Comparison of ENCODE assay signal across 19 cellular contexts in genomic region chr16:11245222-11245737, GRCh38. TPM values are rescaled to one million over a fixed set of nuclear protein-coding genes. Genes with fewer than 3 reads are reported as not detected.
DNase-seq lines count a peak whose midpoint lies in the region; ATAC-seq, FAIRE-seq and TF ChIP-seq lines count a peak whose summit lies in the region.
"Had no signal": no experiment of that assay in that cellular context is flagged by ENCODE, and none has a peak within 500 bp of the region (broad histone marks: within the 10 kb centered on the region; RNA-seq: fewer than 3 reads in every experiment).

No MANE protein-coding gene starts in this region.

- FAIRE-seq in K562 (lab: Jason Lieb, UNC) = no peak
- FAIRE-seq: H1 had no signal

- peak overlapping the region in 1 of 2 experiments; percentile 17; a peak in 1 of 4 replicates for H3K9ac ChIP-seq in K562 (ENCODE audit: insufficient read depth in 1 of 2, low read depth in 2 of 2, low read length in 2 of 2)

- no peak overlapping the region for H3K4me2 ChIP-seq in K562 (ENCODE audit: insufficient read depth, low read length)

- no peaks in the 10 kb centered on the region for H3K9me3 Mint-ChIP-seq in activated CD8-positive, alpha-beta memory T cell treated with anti-CD3 and anti-CD28 coated beads, Interleukin-2, amount 10 ng/mL, durations not matched to agents 7 days and 5 days (ENCODE audit: low read depth)
- no peaks in the 10 kb centered on the region for H3K9me3 Mint-ChIP-seq in CD4-positive, CD25-positive, alpha-beta regulatory T cell
- H3K9me3 Mint-ChIP-seq: CD8-positive, alpha-beta memory T cell had no signal

- H3K9me3 ChIP-seq in CD4-positive, CD25-positive, alpha-beta regulatory T cell (ENCODE audit: control insufficient read depth in 2 of 2, low read length in 2 of 2) = no peaks in the 10 kb centered on the region
- H3K9me3 ChIP-seq in K562 (replicated peaks; ENCODE audit: control insufficient read depth, insufficient read depth, low read depth, low read length) = no peaks in the 10 kb centered on the region

- WGBS in K562 (ENCODE audit: insufficient coverage, low coverage, missing lambda C conversion rate) = 80% methylated on average over 5 of the region's 5 CpGs

- H3K27ac ChIP-seq in CD4-positive, CD25-positive, alpha-beta regulatory T cell (ENCODE audit: insufficient read depth, low read length, poor library complexity, severe bottlenecking) = no peak overlapping the region
- no peak overlapping the region for H3K27ac ChIP-seq in K562 (ENCODE audit: extremely low read depth, low read depth, low read length)
- H3K27ac ChIP-seq: HL-60 had no signal

- H3K4me1 Mint-ChIP-seq in activated CD8-positive, alpha-beta memory T cell treated with anti-CD3 and anti-CD28 coated beads, Interleukin-2, amount 10 ng/mL, durations not matched to agents 7 days and 5 days = peaks cover 44% of the 10 kb centered on the region
- H3K4me1 Mint-ChIP-seq in CD4-positive, CD25-positive, alpha-beta regulatory T cell = peaks cover 0 to 26% (median 7%) of the 10 kb centered on the region in 4 donors

- BruUV-seq in K562 (replicated peaks; lab: Mats Ljungman, UMichigan) = no TSS peak

- POLR2A ChIA-PET in K562 (lab: Yijun Ruan, JAX) = interaction anchor here (0.6 to 2.6 kb wide), 2 partner anchors 10 to 151 kb away, joined by 3 to 17 read pairs; no protein-coding TSS in a partner anchor

- no peak overlapping the region for H3K4me3 ChIP-seq in CD4-positive, CD25-positive, alpha-beta regulatory T cell (ENCODE audit: low read depth, low read length)
- H3K4me3 ChIP-seq in K562 = no peak overlapping the region

- peaks cover 16% of the 10 kb centered on the region for H3K36me3 Mint-ChIP-seq in activated CD8-positive, alpha-beta memory T cell treated with anti-CD3 and anti-CD28 coated beads, Interleukin-2, amount 10 ng/mL, durations not matched to agents 7 days and 5 days
- no peaks in the 10 kb centered on the region for H3K36me3 Mint-ChIP-seq in CD4-positive, CD25-positive, alpha-beta regulatory T cell
- H3K36me3 Mint-ChIP-seq: CD8-positive, alpha-beta memory T cell had no signal

- in situ Hi-C loops in K562 (cut with MboI) = no loop called here

- no peak for DNase-seq in activated CD8-positive, alpha-beta memory T cell treated with anti-CD3 and anti-CD28 coated beads, Interleukin-2, amount 10 ng/mL, durations not matched to agents 7 days and 5 days
- DNase-seq in activated CD8-positive, alpha-beta memory T cell treated with anti-CD3 and anti-CD28 coated beads, Interleukin-2, amount 50 U/mL, for 4 hours = no peak
- DNase-seq in CD4-positive, CD25-positive, alpha-beta regulatory T cell = no peak
- DNase-seq in NCI-H2171 (lab: John Stamatoyannopoulos, UW) (peak; percentile 80), K562 (ENCODE audit: extremely low read depth in 1 of 4, low spot score in 3 of 4) (no peak), CD1c-positive myeloid dendritic cell (ENCODE audit: extremely low spot score) (no peak)
- DNase-seq: ACHN; CD8-positive, alpha-beta memory T cell; KBM-7; NCI-H1048; NCI-H1694; NCI-H2107; NCI-H748 treated with DMSO at 0.1 percent for 48 hours; PC-3 had no signal

- CTCF ChIA-PET in activated CD8-positive, alpha-beta memory T cell treated with anti-CD3 and anti-CD28 coated beads, Interleukin-2, amount 10 ng/mL, durations not matched to agents 7 days and 5 days (lab: Charles Lee) = interaction anchor here (0.6 to 1.8 kb wide), 7 partner anchors 9 to 367 kb away, joined by 3 to 8 read pairs (median 5); partner anchors contain the start of gene SOCS1
- CTCF ChIA-PET in K562 (lab: Yijun Ruan, JAX; ENCODE audit: low intra/inter-chr PET ratio) = no interaction called here

- no peaks in the 10 kb centered on the region for H3K27me3 ChIP-seq in CD4-positive, CD25-positive, alpha-beta regulatory T cell (ENCODE audit: control insufficient read depth, insufficient read depth, low read length)
- no peaks in the 10 kb centered on the region for H3K27me3 ChIP-seq in K562 (ENCODE audit: control insufficient read depth in 2 of 2, insufficient read depth in 2 of 2, low read length in 2 of 2)

- no peaks in the 10 kb centered on the region; the same call in 1 of the 2 replicates for H4K20me1 ChIP-seq in K562 (replicated peaks; ENCODE audit: control insufficient read depth, insufficient read depth, low read length)

- no peak for TF ChIP-seq POLR2A in K562 (conservative IDR thresholded peaks at IDR 0.05)

- peaks cover 10% of the 10 kb centered on the region for H3K4me1 ChIP-seq in CD4-positive, CD25-positive, alpha-beta regulatory T cell (ENCODE audit: control insufficient read depth, insufficient read depth, low read length, poor library complexity, severe bottlenecking)
- peaks cover 16 to 21% of the 10 kb centered on the region in 2 experiments for H3K4me1 ChIP-seq in K562 (replicated peaks in 1 of 2; ENCODE audit: control insufficient read depth in 2 of 2, insufficient read depth in 2 of 2, low read length in 2 of 2)

- intact Hi-C loops in K562 (cut with micrococcal nuclease) = no loop called here

- H3K27me3 Mint-ChIP-seq in activated CD8-positive, alpha-beta memory T cell treated with anti-CD3 and anti-CD28 coated beads, Interleukin-2, amount 10 ng/mL, durations not matched to agents 7 days and 5 days = no peaks in the 10 kb centered on the region
- H3K27me3 Mint-ChIP-seq in CD4-positive, CD25-positive, alpha-beta regulatory T cell = no peaks in the 10 kb centered on the region

- no peaks in the 10 kb centered on the region for H3K36me3 ChIP-seq in CD4-positive, CD25-positive, alpha-beta regulatory T cell (ENCODE audit: control insufficient read depth, insufficient read depth, low read length)
- H3K36me3 ChIP-seq in K562 (ENCODE audit: control insufficient read depth, insufficient read depth, low read length) = no peaks in the 10 kb centered on the region

- no peak overlapping the region for H3K4me3 Mint-ChIP-seq in activated CD8-positive, alpha-beta memory T cell treated with anti-CD3 and anti-CD28 coated beads, Interleukin-2, amount 10 ng/mL, durations not matched to agents 7 days and 5 days
- H3K4me3 Mint-ChIP-seq in CD4-positive, CD25-positive, alpha-beta regulatory T cell = peak overlapping the region in 1 of 4 donors; percentile 40

- H2AFZ ChIP-seq in K562 (ENCODE audit: low read depth, low read length) = no peak overlapping the region

- TF ChIP-seq RAD21 in K562 (CRISPR knock-in tag; conservative IDR thresholded peaks at IDR 0.05 in 1 of 2, IDR thresholded peaks at IDR 0.05 in 1 of 2) = no peak

- TF ChIP-seq CTCF in K562 (IDR thresholded peaks at IDR 0.05 in 2 of 3, conservative IDR thresholded peaks at IDR 0.05 in 1 of 3; ENCODE audit: insufficient read depth in 2 of 3, low read depth in 1 of 3, low read length in 3 of 3) = no peak

- ATAC-seq in activated CD8-positive, alpha-beta memory T cell treated with anti-CD3 and anti-CD28 coated beads, Interleukin-2, amount 10 ng/mL, durations not matched to agents 7 days and 5 days = no peak
- no peak for ATAC-seq in CD4-positive, CD25-positive, alpha-beta regulatory T cell (ENCODE audit: low read depth in 2 of 2)
- no peak for ATAC-seq in K562
- ATAC-seq in GM21786 (IDR thresholded peaks at IDR 0.05; ENCODE audit: unreplicated experiment) = no peak
- ATAC-seq: PC-3 had no signal

- H3K9me1 ChIP-seq in K562 (ENCODE audit: control insufficient read depth, insufficient read depth, low read length) = no peaks in the 10 kb centered on the region

- TF ChIP-seq EP300 in K562 (IDR thresholded peaks at IDR 0.05; ENCODE audit: low read length) = no peak

- no peaks in the 10 kb centered on the region for H3K79me2 ChIP-seq in K562 (ENCODE audit: control insufficient read depth, insufficient read depth, low read length)

- H3K27ac Mint-ChIP-seq in activated CD8-positive, alpha-beta memory T cell treated with anti-CD3 and anti-CD28 coated beads, Interleukin-2, amount 10 ng/mL, durations not matched to agents 7 days and 5 days = peak overlapping the region; percentile 39
- H3K27ac Mint-ChIP-seq in CD4-positive, CD25-positive, alpha-beta regulatory T cell = peak overlapping the region; percentile 27 to 95 (median 59)

RNA-seq across cellular contexts. Expression of gene SOCS1, which starts 10.7 kb away (rescaled TPM):
- total RNA-seq in activated CD8-positive, alpha-beta memory T cell treated with anti-CD3 and anti-CD28 coated beads, Interleukin-2, amount 10 ng/mL, durations not matched to agents 7 days and 5 days = 100 to 1,000 TPM; 158 to 200 TPM
- total RNA-seq in CD4-positive, CD25-positive, alpha-beta regulatory T cell = 91.5 TPM
- 10 to 100 TPM in 2 of 4 donors, 1 to 10 TPM in 2; 8.6 to 15.2 (median 9.7) TPM for polyA plus RNA-seq in CD4-positive, CD25-positive, alpha-beta regulatory T cell
- 6.9 and 32.4 TPM in 2 replicates for total RNA-seq in K562 (2011; cell fraction: chromatin; rRNA removed; ENCODE audit: low replicate concordance)
- total RNA-seq in K562 (2011; cell fraction: nucleolus; rRNA removed) = 49.0 and 69.4 TPM in 2 replicates
- total RNA-seq in K562 (2011; cell fraction: nucleoplasm; rRNA removed) = 25.5 and 31.5 TPM in 2 replicates
- total RNA-seq in K562 (2014; rRNA removed) (2.9 and 3.3 TPM in 2 replicates), K562 (2014; rRNA removed; fragmentation: Illumina TruSeq; extraction: Trizol) (0.29 and 0.44 TPM in 2 replicates), K562 (2015; rRNA removed; fragmentation: Illumina TruSeq; extraction: Trizol) (1.8 and 2.3 TPM in 2 replicates), K562 (2021) (7.1 and 7.5 TPM in 2 replicates)
- polyA plus RNA-seq in K562 (2011; rRNA removed) (3.8 and 6.4 TPM in 2 replicates), K562 (2014; fragmentation: Illumina TruSeq; extraction: Trizol) (1.1 and 1.4 TPM in 2 replicates), K562 (2014; fragmentation: Nextera tagmentation; extraction: Ambion mirVana) (under 1 TPM; 0.04 to 0.10 TPM), K562 (2014; rRNA removed) (6.2 and 7.2 TPM in 2 replicates)
- 11.2 and 23.7 TPM in 2 replicates for polyA plus RNA-seq in K562 (2011; cell fraction: cytosol; rRNA removed)
- polyA plus RNA-seq in K562 (2011; cell fraction: nucleus; rRNA removed) = 30.0 and 38.3 TPM in 2 replicates
- polyA plus RNA-seq in K562 (2012) = 8.5 and 19.6 TPM in 2 replicates
- 1.2 and 1.6 TPM in 2 replicates for polyA minus RNA-seq in K562 (2011; rRNA and poly(A)+ RNA removed)
- polyA minus RNA-seq in K562 (2011; cell fraction: cytosol; rRNA and poly(A)+ RNA removed) = 6.1 and 17.1 TPM in 2 replicates
- 33.7 and 41.5 TPM in 2 replicates for polyA minus RNA-seq in K562 (2011; cell fraction: nucleus; rRNA and poly(A)+ RNA removed)

RNA-seq across cellular contexts. Expression of gene TNP2, which starts 23.8 kb away (rescaled TPM):
- total RNA-seq in activated CD8-positive, alpha-beta memory T cell treated with anti-CD3 and anti-CD28 coated beads, Interleukin-2, amount 10 ng/mL, durations not matched to agents 7 days and 5 days = not detected
- not detected for total RNA-seq in CD4-positive, CD25-positive, alpha-beta regulatory T cell
- polyA plus RNA-seq in CD4-positive, CD25-positive, alpha-beta regulatory T cell = not detected
- not detected in 2 replicates for total RNA-seq in K562 (2011; cell fraction: chromatin; rRNA removed; ENCODE audit: low replicate concordance)
- not detected in 2 replicates for total RNA-seq in K562 (2011; cell fraction: nucleolus; rRNA removed)
- total RNA-seq in K562 (2011; cell fraction: nucleoplasm; rRNA removed) = not detected in 2 replicates
- not detected in 2 replicates for total RNA-seq in K562 (2014; rRNA removed)
- not detected in 2 replicates for total RNA-seq in K562 (2014; rRNA removed; fragmentation: Illumina TruSeq; extraction: Trizol)
- total RNA-seq in K562 (2015; rRNA removed; fragmentation: Illumina TruSeq; extraction: Trizol) = not detected in 2 replicates
- not detected in 2 replicates for total RNA-seq in K562 (2021)
- polyA plus RNA-seq in K562 (2011; rRNA removed) = not detected in 2 replicates
- polyA plus RNA-seq in K562 (2011; cell fraction: cytosol; rRNA removed) = not detected in 2 replicates
- not detected in 2 replicates for polyA plus RNA-seq in K562 (2011; cell fraction: nucleus; rRNA removed)
- not detected in 2 replicates for polyA plus RNA-seq in K562 (2012)
- not detected in 2 replicates for polyA plus RNA-seq in K562 (2014; fragmentation: Illumina TruSeq; extraction: Trizol)
- polyA plus RNA-seq in K562 (2014; fragmentation: Nextera tagmentation; extraction: Ambion mirVana) = not detected
- polyA plus RNA-seq in K562 (2014; rRNA removed) = not detected in 2 replicates
- polyA minus RNA-seq in K562 (2011; rRNA and poly(A)+ RNA removed) = not detected in 2 replicates
- not detected in 2 replicates for polyA minus RNA-seq in K562 (2011; cell fraction: cytosol; rRNA and poly(A)+ RNA removed)
- not detected in 2 replicates for polyA minus RNA-seq in K562 (2011; cell fraction: nucleus; rRNA and poly(A)+ RNA removed)
- total RNA-seq: CD8-positive, alpha-beta memory T cell; Daoy; H1; M059J; PC-3 had no signal
- polyA plus RNA-seq: CD8-positive, alpha-beta memory T cell; H1 had no signal

RNA-seq across cellular contexts. Expression of gene PRM3, which starts 28.1 kb away (rescaled TPM):
- not detected for total RNA-seq in activated CD8-positive, alpha-beta memory T cell treated with anti-CD3 and anti-CD28 coated beads, Interleukin-2, amount 10 ng/mL, durations not matched to agents 7 days and 5 days
- total RNA-seq in CD4-positive, CD25-positive, alpha-beta regulatory T cell = not detected
- polyA plus RNA-seq in CD4-positive, CD25-positive, alpha-beta regulatory T cell = not detected
- total RNA-seq in K562 (2011; cell fraction: chromatin; rRNA removed; ENCODE audit: low replicate concordance) = not detected in 2 replicates
- not detected in 2 replicates for total RNA-seq in K562 (2011; cell fraction: nucleolus; rRNA removed)
- not detected in 2 replicates for total RNA-seq in K562 (2011; cell fraction: nucleoplasm; rRNA removed)
- total RNA-seq in K562 (2014; rRNA removed) (not detected in 2 replicates), K562 (2014; rRNA removed; fragmentation: Illumina TruSeq; extraction: Trizol) (not detected in 2 replicates), K562 (2015; rRNA removed; fragmentation: Illumina TruSeq; extraction: Trizol) (not detected in 2 replicates), K562 (2021) (not detected in 2 replicates)
- polyA plus RNA-seq in K562 (2011; rRNA removed) (not detected in 2 replicates), K562 (2014; fragmentation: Illumina TruSeq; extraction: Trizol) (not detected in 2 replicates), K562 (2014; fragmentation: Nextera tagmentation; extraction: Ambion mirVana) (not detected), K562 (2014; rRNA removed) (not detected in 2 replicates)
- not detected in 2 replicates for polyA plus RNA-seq in K562 (2011; cell fraction: cytosol; rRNA removed)
- polyA plus RNA-seq in K562 (2011; cell fraction: nucleus; rRNA removed) = not detected in 2 replicates
- not detected in 2 replicates for polyA plus RNA-seq in K562 (2012)
- polyA minus RNA-seq in K562 (2011; rRNA and poly(A)+ RNA removed) = not detected in 2 replicates
- polyA minus RNA-seq in K562 (2011; cell fraction: cytosol; rRNA and poly(A)+ RNA removed) = not detected in 2 replicates
- polyA minus RNA-seq in K562 (2011; cell fraction: nucleus; rRNA and poly(A)+ RNA removed) = not detected in 2 replicates
- total RNA-seq: CD8-positive, alpha-beta memory T cell; Daoy; H1; M059J; PC-3 had no signal
- polyA plus RNA-seq: CD8-positive, alpha-beta memory T cell; H1 had no signal

RNA-seq across cellular contexts. Expression of gene PRM2, which starts 31.0 kb away (rescaled TPM):
- not detected for total RNA-seq in activated CD8-positive, alpha-beta memory T cell treated with anti-CD3 and anti-CD28 coated beads, Interleukin-2, amount 10 ng/mL, durations not matched to agents 7 days and 5 days
- not detected for total RNA-seq in CD4-positive, CD25-positive, alpha-beta regulatory T cell
- not detected for polyA plus RNA-seq in CD4-positive, CD25-positive, alpha-beta regulatory T cell
- not detected in 2 replicates for total RNA-seq in K562 (2011; cell fraction: chromatin; rRNA removed; ENCODE audit: low replicate concordance)
- total RNA-seq in K562 (2011; cell fraction: nucleolus; rRNA removed) = not detected in 2 replicates
- not detected in 2 replicates for total RNA-seq in K562 (2011; cell fraction: nucleoplasm; rRNA removed)
- total RNA-seq in K562 (2014; rRNA removed) (not detected in 2 replicates), K562 (2014; rRNA removed; fragmentation: Illumina TruSeq; extraction: Trizol) (not detected in 2 replicates), K562 (2015; rRNA removed; fragmentation: Illumina TruSeq; extraction: Trizol) (not detected in 2 replicates), K562 (2021) (not detected in 2 replicates)
- polyA plus RNA-seq in K562 (2011; rRNA removed) (not detected in 2 replicates), K562 (2014; fragmentation: Illumina TruSeq; extraction: Trizol) (not detected in 2 replicates), K562 (2014; fragmentation: Nextera tagmentation; extraction: Ambion mirVana) (not detected), K562 (2014; rRNA removed) (not detected in 2 replicates)
- not detected in 2 replicates for polyA plus RNA-seq in K562 (2011; cell fraction: cytosol; rRNA removed)
- polyA plus RNA-seq in K562 (2011; cell fraction: nucleus; rRNA removed) = not detected in 2 replicates
- polyA plus RNA-seq in K562 (2012) = not detected in 2 replicates
- not detected in 2 replicates for polyA minus RNA-seq in K562 (2011; rRNA and poly(A)+ RNA removed)
- not detected in 2 replicates for polyA minus RNA-seq in K562 (2011; cell fraction: cytosol; rRNA and poly(A)+ RNA removed)
- polyA minus RNA-seq in K562 (2011; cell fraction: nucleus; rRNA and poly(A)+ RNA removed) = not detected in 2 replicates
- total RNA-seq: CD8-positive, alpha-beta memory T cell; Daoy; H1; M059J; PC-3 had no signal
- polyA plus RNA-seq: CD8-positive, alpha-beta memory T cell; H1 had no signal

RNA-seq across cellular contexts. Expression of gene PRM1, which starts 35.9 kb away (rescaled TPM):
- total RNA-seq in activated CD8-positive, alpha-beta memory T cell treated with anti-CD3 and anti-CD28 coated beads, Interleukin-2, amount 10 ng/mL, durations not matched to agents 7 days and 5 days = not detected
- total RNA-seq in CD4-positive, CD25-positive, alpha-beta regulatory T cell = not detected
- not detected for polyA plus RNA-seq in CD4-positive, CD25-positive, alpha-beta regulatory T cell
- not detected in 2 replicates for total RNA-seq in K562 (2011; cell fraction: chromatin; rRNA removed; ENCODE audit: low replicate concordance)
- not detected in 2 replicates for total RNA-seq in K562 (2011; cell fraction: nucleolus; rRNA removed)
- total RNA-seq in K562 (2011; cell fraction: nucleoplasm; rRNA removed) = not detected in 2 replicates
- total RNA-seq in K562 (2014; rRNA removed) = not detected in 2 replicates
- total RNA-seq in K562 (2014; rRNA removed; fragmentation: Illumina TruSeq; extraction: Trizol) = not detected in 2 replicates
- not detected in 2 replicates for total RNA-seq in K562 (2015; rRNA removed; fragmentation: Illumina TruSeq; extraction: Trizol)
- total RNA-seq in K562 (2021) = not detected in 2 replicates
- not detected in 2 replicates for polyA plus RNA-seq in K562 (2011; rRNA removed)
- not detected in 2 replicates for polyA plus RNA-seq in K562 (2011; cell fraction: cytosol; rRNA removed)
- polyA plus RNA-seq in K562 (2011; cell fraction: nucleus; rRNA removed) = not detected in 2 replicates
- not detected in 2 replicates for polyA plus RNA-seq in K562 (2012)
- not detected in 2 replicates for polyA plus RNA-seq in K562 (2014; fragmentation: Illumina TruSeq; extraction: Trizol)
- polyA plus RNA-seq in K562 (2014; fragmentation: Nextera tagmentation; extraction: Ambion mirVana) = not detected
- not detected in 2 replicates for polyA plus RNA-seq in K562 (2014; rRNA removed)
- polyA minus RNA-seq in K562 (2011; rRNA and poly(A)+ RNA removed) = not detected in 2 replicates
- polyA minus RNA-seq in K562 (2011; cell fraction: cytosol; rRNA and poly(A)+ RNA removed) = not detected in 2 replicates
- not detected in 2 replicates for polyA minus RNA-seq in K562 (2011; cell fraction: nucleus; rRNA and poly(A)+ RNA removed)
- total RNA-seq: CD8-positive, alpha-beta memory T cell; Daoy; M059J; PC-3 had no signal
- polyA plus RNA-seq: CD8-positive, alpha-beta memory T cell had no signal
